Comparison of ENCODE assay signal across 6 cellular contexts in genomic region chr10:118998183-118998582, GRCh38.
"Had no signal": no experiment of that assay in that cellular context is flagged by ENCODE, and none has a peak within 500 bp of the region (broad histone marks: within the 10 kb centered on the region; RNA-seq: fewer than 3 reads in every experiment).

No MANE protein-coding gene starts in this region.

- DNase-seq: IMR-90, KBM-7, KG1 had no signal

- ATAC-seq: HepG2, K562 had no signal

- H3K27ac Mint-ChIP-seq: IgD-negative memory B cell had no signal

- H3K4me3 ChIP-seq: K562 had no signal

- H3K4me1 Mint-ChIP-seq: IgD-negative memory B cell had no signal

- H3K4me3 Mint-ChIP-seq: IgD-negative memory B cell had no signal
